In genomic region chr17:10870651-10871050, GRCh38 we compare ENCODE assay signal across 25 cellular contexts. TPM values are rescaled to one million over a fixed set of nuclear protein-coding genes. Genes with fewer than 3 reads are reported as not detected.
"Had no signal": no experiment of that assay in that cellular context is flagged by ENCODE, and none has a peak within 500 bp of the region (broad histone marks: within the 10 kb centered on the region; RNA-seq: fewer than 3 reads in every experiment).

No MANE protein-coding gene starts in this region.

- H3K4me3 ChIP-seq: K562, SJCRH30, SK-N-MC had no signal

- ATAC-seq: K562, Panc1 had no signal

- H3K4me1 ChIP-seq: SJCRH30 had no signal

- DNase-seq: Kasumi-1, NCI-H1048, NCI-H1105, NCI-H1417, NCI-H1436 treated with DMSO at 0.1 percent for 48 hours, NCI-H1694, NCI-H187 treated with DMSO at 0.1 percent for 48 hours, NCI-H2029 treated with DMSO at 0.1 percent for 48 hours, NCI-H2171 treated with DMSO at 0.1 percent for 48 hours, NCI-H345, NCI-H446 treated with DMSO at 0.1 percent for 48 hours, NCI-H524, NCI-H69, NCI-H774, Right ventricle myocardium superior, RPMI8226, SJCRH30, T-helper 2 cell had no signal

- H3K27ac ChIP-seq: KMS-11, SJCRH30, SK-N-MC had no signal

- H3K36me3 ChIP-seq: SJCRH30 had no signal

- H3K9me3 ChIP-seq: SJCRH30 had no signal

- H3K27me3 ChIP-seq: SJCRH30 had no signal

RNA-seq across cellular contexts. Expression of gene PIRT, which starts 32.8 kb away (rescaled TPM):
- total RNA-seq: K562; MCF 10A; Right ventricle myocardium superior; SJCRH30; T-helper 1 cell treated with Interleukin-12 subunit alpha and Interleukin-12 subunit beta and Interleukin-4 antibody, amounts not matched to agents 30 ng/mL and 1 ng/mL, for 36 hours had no signal
- polyA plus RNA-seq: IgD-negative memory B cell, K562 had no signal
